In genomic region chr7:146185844-146186243, GRCh38 we compare ENCODE assay signal across 26 cellular contexts.
"Had no signal": no experiment of that assay in that cellular context is flagged by ENCODE, and none has a peak within 500 bp of the region (broad histone marks: within the 10 kb centered on the region; RNA-seq: fewer than 3 reads in every experiment).

No MANE protein-coding gene starts in this region.

- H3K9me3 ChIP-seq: suprapubic skin had no signal

- H3K4me1 ChIP-seq: left ventricle myocardium inferior, neural progenitor cell, stomach, suprapubic skin, tibial nerve had no signal

- H3K79me2 ChIP-seq: hepatocyte had no signal

- H3K27me3 Mint-ChIP-seq: activated CD4-positive, alpha-beta memory T cell treated with anti-CD3 and anti-CD28 coated beads for 36 hours; activated naive CD8-positive, alpha-beta T cell treated with anti-CD3 and anti-CD28 coated beads, Interleukin-2, amount 50 U/mL, for 24 hours; brain; central memory CD8-positive, alpha-beta T cell; naive thymus-derived CD8-positive, alpha-beta T cell; stimulated activated memory B cell treated with anti-CD40 and anti-IgM and Interleukin-4, amounts not matched to agents 10 μg/mL and 1 μg/mL and 100 μg/mL, for 72 hours; T-helper 17 cell had no signal

- H3K4me3 Mint-ChIP-seq: activated CD4-positive, alpha-beta memory T cell treated with anti-CD3 and anti-CD28 coated beads for 36 hours; activated naive CD8-positive, alpha-beta T cell treated with anti-CD3 and anti-CD28 coated beads, Interleukin-2, amount 50 U/mL, for 24 hours; brain; central memory CD8-positive, alpha-beta T cell; immature natural killer cell; naive thymus-derived CD8-positive, alpha-beta T cell; neural progenitor cell; stimulated activated memory B cell treated with anti-CD40 and anti-IgM and Interleukin-4, amounts not matched to agents 10 μg/mL and 1 μg/mL and 100 μg/mL, for 72 hours; T-helper 17 cell had no signal

- H3K4me3 ChIP-seq: hepatocyte, left ventricle myocardium inferior, neural progenitor cell, stomach, suprapubic skin, tibial nerve had no signal

- FAIRE-seq: frontal cortex, small intestine had no signal

- H3K36me3 Mint-ChIP-seq: activated CD4-positive, alpha-beta memory T cell treated with anti-CD3 and anti-CD28 coated beads for 36 hours; brain; neural progenitor cell; stimulated activated memory B cell treated with anti-CD40 and anti-IgM and Interleukin-4, amounts not matched to agents 10 μg/mL and 1 μg/mL and 100 μg/mL, for 72 hours had no signal

- H3K27ac Mint-ChIP-seq: activated CD4-positive, alpha-beta memory T cell treated with anti-CD3 and anti-CD28 coated beads for 36 hours; activated naive CD8-positive, alpha-beta T cell treated with anti-CD3 and anti-CD28 coated beads, Interleukin-2, amount 50 U/mL, for 24 hours; immature natural killer cell; naive thymus-derived CD8-positive, alpha-beta T cell; neural progenitor cell; stimulated activated memory B cell treated with anti-CD40 and anti-IgM and Interleukin-4, amounts not matched to agents 10 μg/mL and 1 μg/mL and 100 μg/mL, for 72 hours; T-helper 17 cell had no signal

- H3K27me3 ChIP-seq: hepatocyte, neural progenitor cell, stomach, suprapubic skin, tibial nerve had no signal

- H2AFZ ChIP-seq: hepatocyte, neural progenitor cell had no signal

- DNase-seq: activated CD4-positive, alpha-beta memory T cell treated with anti-CD3 and anti-CD28 coated beads for 36 hours; activated CD4-positive, alpha-beta T cell treated with anti-CD3 and anti-CD28 coated beads for 48 hours; activated gamma-delta T cell; activated naive CD4-positive, alpha-beta T cell treated with anti-CD3 and anti-CD28 coated beads, Interleukin-2, amount 50 U/mL, for 16 hours; activated naive CD8-positive, alpha-beta T cell treated with anti-CD3 and anti-CD28 coated beads, Interleukin-2, amount 50 U/mL, for 24 hours; activated T-cell treated with anti-CD3 and anti-CD28 coated beads for 4 hours; aorta; cortex of kidney; glutamatergic neuron; immature natural killer cell; kidney glomerular epithelial cell; left ventricle myocardium inferior; naive thymus-derived CD8-positive, alpha-beta T cell; posterior cingulate gyrus; small intestine; stimulated activated CD4-positive, alpha-beta T cell treated with anti-CD3 and anti-CD28 coated beads, Interleukin-2, amount 100 ng/mL, for 24 hours; stomach; T-helper 17 cell had no signal

- H3K9ac ChIP-seq: neural progenitor cell had no signal

- H3K4me2 ChIP-seq: hepatocyte, neural progenitor cell had no signal

- H3K27ac ChIP-seq: hepatocyte, left ventricle myocardium inferior, neural progenitor cell, stomach, suprapubic skin, tibial nerve had no signal

- H3K36me3 ChIP-seq: left ventricle myocardium inferior, neural progenitor cell, stomach, suprapubic skin, tibial nerve had no signal

- H3K9me3 Mint-ChIP-seq: neural progenitor cell; stimulated activated memory B cell treated with anti-CD40 and anti-IgM and Interleukin-4, amounts not matched to agents 10 μg/mL and 1 μg/mL and 100 μg/mL, for 72 hours had no signal

- H3K4me1 Mint-ChIP-seq: activated naive CD8-positive, alpha-beta T cell treated with anti-CD3 and anti-CD28 coated beads, Interleukin-2, amount 50 U/mL, for 24 hours; brain; central memory CD8-positive, alpha-beta T cell; immature natural killer cell; naive thymus-derived CD8-positive, alpha-beta T cell; neural progenitor cell; stimulated activated memory B cell treated with anti-CD40 and anti-IgM and Interleukin-4, amounts not matched to agents 10 μg/mL and 1 μg/mL and 100 μg/mL, for 72 hours; T-helper 17 cell had no signal
